ENCODE assay signal across 8 cellular contexts in genomic region chr19:40285353-40286234, GRCh38.
A peak's percentile ranks its signal among the peaks of the same experiment; 100 is the strongest.
DNase-seq lines count a peak whose midpoint lies in the region; ATAC-seq lines count a peak whose summit lies in the region.

No MANE protein-coding gene starts in this region.

- DNase-seq in AG20443 (ENCODE audit: low spot score) (peak; percentile 99), NCI-H345 treated with DMSO at 0.1 percent for 48 hours (lab: John Stamatoyannopoulos, UW; ENCODE audit: unreplicated experiment) (peak; percentile 100), cerebellar nuclear complex (lab: John Stamatoyannopoulos, UW) (peak; percentile 92 to 95), islet precursor cell (peak; percentile 100)
- peak; percentile 96 for DNase-seq in activated CD4-positive, CD25-positive, alpha-beta regulatory T cell treated with anti-CD3 and anti-CD28 coated beads, Interleukin-2, amount 50 U/mL, for 16 hours (ENCODE audit: low read depth, low spot score)
- peak; percentile 93 for DNase-seq in stimulated activated CD4-positive, alpha-beta T cell treated with anti-CD3 and anti-CD28 coated beads, Interleukin-12 subunit alpha, Interleukin-12 subunit beta, amount 100 ng/mL, for 4 hours

- peak; percentile 80 for ATAC-seq in GM19035 (IDR thresholded peaks at IDR 0.05; ENCODE audit: unreplicated experiment)
- ATAC-seq in HG03342 (IDR thresholded peaks at IDR 0.05; ENCODE audit: unreplicated experiment): peak; percentile 78

Comparison
In these comparisons a context has a peak if more than half of its experiments do, and no peak if none do; other contexts are left out.
1. Peak in every context shown above with its lines: DNase-seq and ATAC-seq.